Comparison of ENCODE assay signal across 12 cellular contexts in the genomic region with DNA sequence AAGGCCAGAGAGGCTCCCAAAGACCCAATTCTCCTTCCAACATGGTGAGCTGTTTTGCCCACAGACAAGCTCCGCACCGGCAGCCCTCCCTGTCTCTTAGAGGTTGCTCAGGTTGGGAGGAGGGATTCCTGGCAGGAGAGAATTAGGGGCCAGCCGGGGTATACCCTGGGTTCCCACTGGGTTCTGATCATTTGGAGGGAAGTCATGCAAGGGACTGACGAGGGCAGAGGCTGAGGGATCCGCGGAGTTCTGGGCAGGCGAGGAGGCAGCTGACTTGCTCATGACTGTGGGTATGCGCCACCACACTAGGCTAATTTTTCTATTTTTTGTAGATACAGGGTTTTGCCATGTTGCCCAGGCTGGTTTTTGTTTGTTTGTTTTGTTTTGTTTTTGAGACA. TPM values are rescaled to one million over a fixed set of nuclear protein-coding genes. Genes with fewer than 3 reads are reported as not detected.
A peak's percentile ranks its signal among the peaks of the same experiment; 100 is the strongest.
DNase-seq lines count a peak whose midpoint lies in the region; ATAC-seq and TF ChIP-seq lines count a peak whose summit lies in the region.
"Had no signal": no experiment of that assay in that cellular context is flagged by ENCODE, and none has a peak within 500 bp of the region (broad histone marks: within the 10 kb centered on the region; RNA-seq: fewer than 3 reads in every experiment).

No MANE protein-coding gene starts in this region.

- H3K27ac ChIP-seq in rectal smooth muscle tissue (ENCODE audit: low read depth, low read length) = peak overlapping the region; percentile 32
- H3K27ac ChIP-seq in vagina = peak overlapping the region; percentile 88
- H3K27ac ChIP-seq: SJCRH30 had no signal

- H3K9me3 Mint-ChIP-seq in natural killer cell treated with Interleukin-12 subunit alpha and Interleukin-12 subunit beta and Interleukin-15 and Interleukin-18, amount 100 ng/mL, for 72 hours = no peaks in the 10 kb centered on the region
- no peaks in the 10 kb centered on the region for H3K9me3 Mint-ChIP-seq in natural killer cell
- H3K9me3 Mint-ChIP-seq: activated T-helper 2 cell treated with anti-CD3 and anti-CD28 coated beads, Interferon-gamma antibody, Interleukin-2, Interleukin-4, amounts not matched to agents 10 μg/mL and 5 μg/mL and 100 μg/mL, durations not matched to agents 14 hours and 24 hours and 36 hours had no signal

- peak overlapping the region; percentile 9 for H3K4me3 ChIP-seq in fibroblast of mammary gland (ENCODE audit: control insufficient read depth, low read depth, low read length)
- H3K4me3 ChIP-seq in rectal smooth muscle tissue (ENCODE audit: low read length) = peak overlapping the region; percentile 37
- H3K4me3 ChIP-seq in vagina = peak overlapping the region in 1 of 2 donors; percentile 36
- H3K4me3 ChIP-seq: SJCRH30 had no signal

- no peaks in the 10 kb centered on the region for H3K27me3 ChIP-seq in rectal smooth muscle tissue (ENCODE audit: control insufficient read depth, insufficient read depth, low read length)
- H3K27me3 ChIP-seq in vagina = no peaks in the 10 kb centered on the region
- H3K27me3 ChIP-seq: SJCRH30 had no signal

- no peaks in the 10 kb centered on the region for H3K27me3 Mint-ChIP-seq in natural killer cell treated with Interleukin-12 subunit alpha and Interleukin-12 subunit beta and Interleukin-15 and Interleukin-18, amount 100 ng/mL, for 72 hours
- no peaks in the 10 kb centered on the region for H3K27me3 Mint-ChIP-seq in natural killer cell (ENCODE audit: low read depth in 2 of 2)

- peaks cover 20 to 24% of the 10 kb centered on the region in 2 donors for H3K4me1 Mint-ChIP-seq in natural killer cell treated with Interleukin-12 subunit alpha and Interleukin-12 subunit beta and Interleukin-15 and Interleukin-18, amount 100 ng/mL, for 72 hours (ENCODE audit: low read depth in 2 of 2)
- H3K4me1 Mint-ChIP-seq in natural killer cell = peaks cover 17 to 50% of the 10 kb centered on the region in 2 donors

- intact Hi-C loops in natural killer cell (cut with micrococcal nuclease) (no loop called here), vagina (cut with DNase I) (no loop called here)

- no peak for ATAC-seq in natural killer cell treated with Interleukin-12 subunit alpha and Interleukin-12 subunit beta and Interleukin-15 and Interleukin-18, amount 100 ng/mL, for 72 hours
- no peak for ATAC-seq in natural killer cell
- ATAC-seq in GM21619 (IDR thresholded peaks at IDR 0.05; ENCODE audit: unreplicated experiment) = no peak
- ATAC-seq: activated CD8-positive, alpha-beta T cell treated with anti-CD3 and anti-CD28 coated beads, Interleukin-2, amount 10 ng/mL, durations not matched to agents 7 days and 5 days had no signal

- no peaks in the 10 kb centered on the region for H3K36me3 ChIP-seq in rectal smooth muscle tissue (ENCODE audit: control insufficient read depth, insufficient read depth, low read length)
- no peaks in the 10 kb centered on the region for H3K36me3 ChIP-seq in vagina
- H3K36me3 ChIP-seq: SJCRH30 had no signal

- no peaks in the 10 kb centered on the region for H3K9me3 ChIP-seq in vagina
- H3K9me3 ChIP-seq: Caco-2, SJCRH30 had no signal

- H3K4me3 Mint-ChIP-seq in natural killer cell treated with Interleukin-12 subunit alpha and Interleukin-12 subunit beta and Interleukin-15 and Interleukin-18, amount 100 ng/mL, for 72 hours = no peak overlapping the region
- H3K4me3 Mint-ChIP-seq in natural killer cell = no peak overlapping the region
- H3K4me3 Mint-ChIP-seq: activated CD8-positive, alpha-beta T cell treated with anti-CD3 and anti-CD28 coated beads, Interleukin-2, amount 10 ng/mL, durations not matched to agents 7 days and 5 days had no signal

- H3K4me1 ChIP-seq in rectal smooth muscle tissue (ENCODE audit: control insufficient read depth, insufficient read depth, low read length) = peaks cover 28% of the 10 kb centered on the region
- H3K4me1 ChIP-seq in vagina = peaks cover 68% of the 10 kb centered on the region

- H3K36me3 Mint-ChIP-seq in natural killer cell treated with Interleukin-12 subunit alpha and Interleukin-12 subunit beta and Interleukin-15 and Interleukin-18, amount 100 ng/mL, for 72 hours = no peaks in the 10 kb centered on the region
- no peaks in the 10 kb centered on the region for H3K36me3 Mint-ChIP-seq in natural killer cell

- no peak for TF ChIP-seq POLR2A in vagina (IDR thresholded peaks at IDR 0.05)

- H3K27ac Mint-ChIP-seq in natural killer cell treated with Interleukin-12 subunit alpha and Interleukin-12 subunit beta and Interleukin-15 and Interleukin-18, amount 100 ng/mL, for 72 hours = no peak overlapping the region
- H3K27ac Mint-ChIP-seq in natural killer cell = peak overlapping the region in 1 of 2 donors; percentile 60
- H3K27ac Mint-ChIP-seq: activated CD8-positive, alpha-beta T cell treated with anti-CD3 and anti-CD28 coated beads, Interleukin-2, amount 10 ng/mL, durations not matched to agents 7 days and 5 days; activated T-helper 2 cell treated with anti-CD3 and anti-CD28 coated beads, Interferon-gamma antibody, Interleukin-2, Interleukin-4, amounts not matched to agents 10 μg/mL and 5 μg/mL and 100 μg/mL, durations not matched to agents 14 hours and 24 hours and 36 hours had no signal

- no peak overlapping the region for H3K9ac ChIP-seq in rectal smooth muscle tissue (ENCODE audit: low read length)

- peak; percentile 16 for DNase-seq in natural killer cell treated with Interleukin-12 subunit alpha and Interleukin-12 subunit beta and Interleukin-15 and Interleukin-18, amount 100 ng/mL, for 72 hours (ENCODE audit: low spot score)
- DNase-seq in natural killer cell (no peak), fibroblast of mammary gland (ENCODE audit: low read depth) (no peak), vagina (ENCODE audit: extremely low spot score in 2 of 2) (no peak), HuH-7 (ENCODE audit: low spot score) (no peak)
- DNase-seq in activated CD4-positive, alpha-beta T cell treated with anti-CD3 and anti-CD28 coated beads for 4 hours = no peak
- DNase-seq: activated CD8-positive, alpha-beta T cell treated with anti-CD3 and anti-CD28 coated beads, Interleukin-2, amount 10 ng/mL, durations not matched to agents 7 days and 5 days; Caco-2; SJCRH30 had no signal

- TF ChIP-seq CTCF in natural killer cell (IDR thresholded peaks at IDR 0.05) (no peak), fibroblast of mammary gland (conservative IDR thresholded peaks at IDR 0.05; ENCODE audit: control insufficient read depth, insufficient read depth, low read depth, low read length) (no peak), vagina (IDR thresholded peaks at IDR 0.05) (no peak)

RNA-seq across cellular contexts. Expression of a gene that starts 4.6 kb away (rescaled TPM):
- total RNA-seq in natural killer cell treated with Interleukin-12 subunit alpha and Interleukin-12 subunit beta and Interleukin-15 and Interleukin-18, amount 100 ng/mL, for 72 hours = 10 to 100 TPM; 60.4 to 60.9 TPM
- 10 to 100 TPM; 43.3 to 57.6 (median 47.3) TPM for total RNA-seq in natural killer cell
- total RNA-seq in vagina = 41.5 TPM

RNA-seq across cellular contexts. Expression of a gene that starts 56.2 kb away (rescaled TPM):
- 10 to 100 TPM; 32.8 to 46.7 TPM for total RNA-seq in natural killer cell treated with Interleukin-12 subunit alpha and Interleukin-12 subunit beta and Interleukin-15 and Interleukin-18, amount 100 ng/mL, for 72 hours
- total RNA-seq in natural killer cell (10 to 100 TPM; 20.1 to 25.8 (median 23.1) TPM), vagina (15.5 TPM)
